Comparison of ENCODE assay signal across 1 cellular context in the genomic region with DNA sequence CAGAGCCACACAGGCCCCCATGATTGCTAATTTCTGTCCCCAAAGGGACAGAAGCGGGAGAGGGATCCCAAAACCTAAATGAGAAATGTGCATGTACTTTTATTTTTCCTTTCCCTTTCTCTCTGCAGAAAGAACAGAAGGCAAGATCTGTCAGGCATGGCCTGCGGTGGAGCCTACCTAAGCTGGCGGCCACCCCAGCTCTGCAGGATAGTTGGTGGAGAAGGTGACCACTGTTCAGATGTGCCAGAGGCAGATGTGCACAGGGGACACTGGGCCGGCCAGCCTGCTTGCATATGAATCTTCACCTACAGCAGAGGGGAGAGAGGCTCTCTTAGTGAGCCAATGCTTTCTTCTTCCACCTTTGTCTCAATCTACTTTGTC.
TF ChIP-seq lines count a peak whose summit lies in the region.

No MANE protein-coding gene starts in this region.

TF ChIP-seq in HepG2, 621 proteins besides CTCF, POLR2A, EP300 and RAD21:
- no peak for TF ChIP-seq PHF20 (CRISPR knock-in tag; IDR thresholded peaks at IDR 0.05)
- TF ChIP-seq TARDBP (CRISPR knock-in tag; IDR thresholded peaks at IDR 0.05): no peak
- no peak for TF ChIP-seq ZNF83 (CRISPR knock-in tag; IDR thresholded peaks at IDR 0.05; ENCODE audit: borderline replicate concordance)
- TF ChIP-seq IKZF1 (IDR thresholded peaks at IDR 0.05): no peak
- no peak for TF ChIP-seq FOXK1 (CRISPR knock-in tag; IDR thresholded peaks at IDR 0.05; ENCODE audit: borderline replicate concordance, low read depth)
- TF ChIP-seq EED (CRISPR knock-in tag; IDR thresholded peaks at IDR 0.05): no peak
- TF ChIP-seq, protein P1, sequence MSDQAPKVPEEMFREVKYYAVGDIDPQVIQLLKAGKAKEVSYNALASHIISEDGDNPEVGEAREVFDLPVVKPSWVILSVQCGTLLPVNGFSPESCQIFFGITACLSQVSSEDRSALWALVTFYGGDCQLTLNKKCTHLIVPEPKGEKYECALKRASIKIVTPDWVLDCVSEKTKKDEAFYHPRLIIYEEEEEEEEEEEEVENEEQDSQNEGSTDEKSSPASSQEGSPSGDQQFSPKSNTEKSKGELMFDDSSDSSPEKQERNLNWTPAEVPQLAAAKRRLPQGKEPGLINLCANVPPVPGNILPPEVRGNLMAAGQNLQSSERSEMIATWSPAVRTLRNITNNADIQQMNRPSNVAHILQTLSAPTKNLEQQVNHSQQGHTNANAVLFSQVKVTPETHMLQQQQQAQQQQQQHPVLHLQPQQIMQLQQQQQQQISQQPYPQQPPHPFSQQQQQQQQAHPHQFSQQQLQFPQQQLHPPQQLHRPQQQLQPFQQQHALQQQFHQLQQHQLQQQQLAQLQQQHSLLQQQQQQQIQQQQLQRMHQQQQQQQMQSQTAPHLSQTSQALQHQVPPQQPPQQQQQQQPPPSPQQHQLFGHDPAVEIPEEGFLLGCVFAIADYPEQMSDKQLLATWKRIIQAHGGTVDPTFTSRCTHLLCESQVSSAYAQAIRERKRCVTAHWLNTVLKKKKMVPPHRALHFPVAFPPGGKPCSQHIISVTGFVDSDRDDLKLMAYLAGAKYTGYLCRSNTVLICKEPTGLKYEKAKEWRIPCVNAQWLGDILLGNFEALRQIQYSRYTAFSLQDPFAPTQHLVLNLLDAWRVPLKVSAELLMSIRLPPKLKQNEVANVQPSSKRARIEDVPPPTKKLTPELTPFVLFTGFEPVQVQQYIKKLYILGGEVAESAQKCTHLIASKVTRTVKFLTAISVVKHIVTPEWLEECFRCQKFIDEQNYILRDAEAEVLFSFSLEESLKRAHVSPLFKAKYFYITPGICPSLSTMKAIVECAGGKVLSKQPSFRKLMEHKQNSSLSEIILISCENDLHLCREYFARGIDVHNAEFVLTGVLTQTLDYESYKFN (CRISPR knock-in tag; conservative IDR thresholded peaks at IDR 0.05): no peak
- TF ChIP-seq SYNCRIP (IDR thresholded peaks at IDR 0.05; ENCODE audit: insufficient read depth, low read depth, low read length): no peak
TF ChIP-seq in HepG2: peak in this region for 0.
